Comparison of ENCODE assay signal across 17 cellular contexts in the genomic region with DNA sequence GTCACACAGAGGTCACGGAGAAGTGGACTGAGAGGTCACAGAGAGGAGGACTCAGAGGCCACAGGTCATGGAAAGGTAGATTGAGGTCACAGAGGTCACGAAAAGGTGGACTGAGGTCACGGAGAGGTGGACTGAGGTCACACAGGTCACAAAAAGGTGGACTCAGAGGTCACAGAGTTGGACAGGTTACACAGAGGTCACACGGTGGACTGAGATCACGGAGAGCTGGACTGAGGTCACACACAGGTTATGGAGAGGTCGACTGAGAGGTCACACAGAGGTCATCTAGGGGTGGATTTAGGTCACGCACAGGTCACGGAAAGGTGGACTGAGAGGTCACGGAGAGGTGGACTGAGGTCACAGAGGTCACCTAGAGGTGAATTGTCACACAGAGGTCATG. TPM values are rescaled to one million over a fixed set of nuclear protein-coding genes. Genes with fewer than 3 reads are reported as not detected.
DNase-seq lines count a peak whose midpoint lies in the region; ATAC-seq and TF ChIP-seq lines count a peak whose summit lies in the region.
"Had no signal": no experiment of that assay in that cellular context is flagged by ENCODE, and none has a peak within 500 bp of the region (broad histone marks: within the 10 kb centered on the region; RNA-seq: fewer than 3 reads in every experiment).

No MANE protein-coding gene starts in this region.

- H3K9me3 Mint-ChIP-seq in GM23338 (no peaks in the 10 kb centered on the region; the same call in 2 of the 3 replicates), neural crest cell (peaks cover 7% of the 10 kb centered on the region)
- H3K9me3 Mint-ChIP-seq: activated B cell treated with CpG ODN at 0.5 μM for 24 hours; CD8-positive, alpha-beta memory T cell had no signal

- peaks cover 4% of the 10 kb centered on the region; the same call in 1 of the 2 replicates for H3K79me2 ChIP-seq in GM23338 (replicated peaks; ENCODE audit: insufficient read depth)

- 89 to 91% methylated on average over 9 of the region's 9 CpGs for WGBS in body of pancreas, 2 donors

- intact Hi-C loops in body of pancreas (cut with DNase I), result no loop called here

- peaks cover 21% of the 10 kb centered on the region for H4K20me1 ChIP-seq in GM23338 (replicated peaks; ENCODE audit: insufficient read depth)

- DNase-seq in NCI-H2227 (lab: John Stamatoyannopoulos, UW; ENCODE audit: unreplicated experiment) (peak; percentile 63), NCI-H2227 treated with DMSO at 0.1 percent for 48 hours (lab: John Stamatoyannopoulos, UW) (no peak), GM23338 (ENCODE audit: low spot score) (no peak), body of pancreas (no peak), neural crest cell (ENCODE audit: low read depth, low spot score) (peak; percentile 9), NCI-H2081 (lab: John Stamatoyannopoulos, UW) (no peak), NK-92 (lab: John Stamatoyannopoulos, UW; ENCODE audit: unreplicated experiment) (no peak), OCI-M1 (lab: John Stamatoyannopoulos, UW) (no peak)
- DNase-seq: 8988T; activated B cell treated with CpG ODN at 0.5 μM for 24 hours; activated T-cell treated with anti-CD3 and anti-CD28 coated beads for 4 hours; adrenal gland; CD8-positive, alpha-beta memory T cell; GOT3; NCI-H1930; substantia nigra had no signal

- no peaks in the 10 kb centered on the region for H3F3A ChIP-seq in GM23338 (replicated peaks; ENCODE audit: low read depth)

- H3K36me3 ChIP-seq in GM23338 (ENCODE audit: insufficient read depth) (peaks cover 3% of the 10 kb centered on the region; the same call in 1 of the 2 replicates), body of pancreas (replicated peaks in 1 of 2; ENCODE audit: insufficient read depth in 1 of 2, low read depth in 2 of 2) (peaks cover 0 to 17% of the 10 kb centered on the region in 2 donors)

- H3K36me3 Mint-ChIP-seq in GM23338 (ENCODE audit: low read depth) (peaks cover 49% of the 10 kb centered on the region), neural crest cell (ENCODE audit: low read depth) (peaks cover 33% of the 10 kb centered on the region)

- no peak overlapping the region for H3K4me3 Mint-ChIP-seq in GM23338
- H3K4me3 Mint-ChIP-seq in neural crest cell, result peak overlapping the region; percentile 41
- H3K4me3 Mint-ChIP-seq: activated B cell treated with CpG ODN at 0.5 μM for 24 hours; CD8-positive, alpha-beta memory T cell had no signal

- H3K27me3 ChIP-seq in GM23338 (ENCODE audit: insufficient read depth) (no peaks in the 10 kb centered on the region), body of pancreas (no peaks in the 10 kb centered on the region)
- H3K27me3 ChIP-seq: adrenal gland had no signal

- no peaks in the 10 kb centered on the region for H3K27me3 Mint-ChIP-seq in GM23338 (ENCODE audit: insufficient read depth, low read depth, poor library complexity)
- H3K27me3 Mint-ChIP-seq in neural crest cell (ENCODE audit: low read depth), result peaks cover 2% of the 10 kb centered on the region
- H3K27me3 Mint-ChIP-seq: activated B cell treated with CpG ODN at 0.5 μM for 24 hours; CD8-positive, alpha-beta memory T cell had no signal

- no peaks in the 10 kb centered on the region for H3K4me1 ChIP-seq in GM23338 (ENCODE audit: insufficient read depth)
- no peaks in the 10 kb centered on the region for H3K4me1 ChIP-seq in body of pancreas
- H3K4me1 ChIP-seq: adrenal gland had no signal

- H3K27ac ChIP-seq in GM23338 (ENCODE audit: low read depth) (no peak overlapping the region), body of pancreas (no peak overlapping the region)
- H3K27ac ChIP-seq: adrenal gland had no signal

- ATAC-seq in GM23338 (no peak), body of pancreas (peak; percentile 16)

- no peak for TF ChIP-seq POLR2A in body of pancreas (IDR thresholded peaks at IDR 0.05)

- no peaks in the 10 kb centered on the region for H3K9me3 ChIP-seq in body of pancreas
- H3K9me3 ChIP-seq: adrenal gland had no signal

- TF ChIP-seq CTCF in GM23338 (conservative IDR thresholded peaks at IDR 0.05; ENCODE audit: low read depth in 2 of 2) (no peak), body of pancreas (IDR thresholded peaks at IDR 0.05) (no peak), neural crest cell (conservative IDR thresholded peaks at IDR 0.05) (no peak)

- H3K4me2 ChIP-seq in GM23338, result no peak overlapping the region

- H2AFZ ChIP-seq in GM23338, result no peak overlapping the region

- H3K27ac Mint-ChIP-seq in GM23338 (0 out of 2 replicates have a peak overlapping the region, but pooled peaks have one; percentile 23), neural crest cell (ENCODE audit: unreplicated experiment) (no peak overlapping the region)
- H3K27ac Mint-ChIP-seq: activated B cell treated with CpG ODN at 0.5 μM for 24 hours had no signal

- H3K9me2 ChIP-seq in GM23338 (ENCODE audit: insufficient read depth), result no peaks in the 10 kb centered on the region

- H3K4me3 ChIP-seq in GM23338, result no peak overlapping the region
- H3K4me3 ChIP-seq in body of pancreas, result no peak overlapping the region
- H3K4me3 ChIP-seq: adrenal gland, lung had no signal

- H3K4me1 Mint-ChIP-seq in GM23338, result no peaks in the 10 kb centered on the region; the same call in 2 of the 3 replicates
- H3K4me1 Mint-ChIP-seq in neural crest cell, result no peaks in the 10 kb centered on the region

RNA-seq across cellular contexts. Expression of gene JPT2, which starts 27.0 kb away (rescaled TPM):
- total RNA-seq in GM23338 (2014; rRNA removed; shearing (Covaris generic)), result 139 and 140 TPM in 2 replicates
- polyA plus RNA-seq in GM23338 (2016; fragmentation: Nextera tagmentation; extraction: Ambion mirVana), result 43.8 and 47.1 TPM in 2 replicates
- total RNA-seq in body of pancreas (10 to 100 TPM; 15.5 to 24.4 TPM), neural crest cell (247 and 261 TPM in 2 replicates)

RNA-seq across cellular contexts. Expression of gene CRAMP1, which starts 38.9 kb away (rescaled TPM):
- 16.7 and 17.9 TPM in 2 replicates for total RNA-seq in GM23338 (2014; rRNA removed; shearing (Covaris generic))
- 3.4 TPM in 2 replicates for polyA plus RNA-seq in GM23338 (2016; fragmentation: Nextera tagmentation; extraction: Ambion mirVana)
- total RNA-seq in body of pancreas (10 to 100 TPM in 1 of 2 donors, 1 to 10 TPM in 1; 8.6 to 17.8 TPM), neural crest cell (38.3 TPM in 2 replicates)

RNA-seq across cellular contexts. Expression of gene IFT140, which starts 39.2 kb away (rescaled TPM):
- 15.0 and 28.7 TPM in 2 replicates for total RNA-seq in GM23338 (2014; rRNA removed; shearing (Covaris generic))
- polyA plus RNA-seq in GM23338 (2016; fragmentation: Nextera tagmentation; extraction: Ambion mirVana), result 3.8 and 4.8 TPM in 2 replicates
- total RNA-seq in body of pancreas (10 to 100 TPM; 16.9 to 35.6 TPM), neural crest cell (43.3 and 45.8 TPM in 2 replicates)

RNA-seq across cellular contexts. Expression of gene MAPK8IP3, which starts 54.9 kb away (rescaled TPM):
- 52.2 and 58.4 TPM in 2 replicates for total RNA-seq in GM23338 (2014; rRNA removed; shearing (Covaris generic))
- 10.7 and 11.3 TPM in 2 replicates for polyA plus RNA-seq in GM23338 (2016; fragmentation: Nextera tagmentation; extraction: Ambion mirVana)
- total RNA-seq in body of pancreas (100 to 1,000 TPM in 1 of 2 donors, 10 to 100 TPM in 1; 79.9 to 103 TPM), neural crest cell (111 and 113 TPM in 2 replicates)

Comparison
In these comparisons a context has a peak if more than half of its experiments do, and no peak if none do; other contexts are left out.
1. DNase-seq: peak in NCI-H2227 (single experiment) and neural crest cell (single experiment); none in NCI-H2227 treated with DMSO at 0.1 percent for 48 hours (single experiment), GM23338 (single experiment), body of pancreas (0 of 4), NCI-H2081 (0 of 2), NK-92 (single experiment) and OCI-M1 (single experiment).